Comparison of ENCODE assay signal across 13 cellular contexts in the genomic region with DNA sequence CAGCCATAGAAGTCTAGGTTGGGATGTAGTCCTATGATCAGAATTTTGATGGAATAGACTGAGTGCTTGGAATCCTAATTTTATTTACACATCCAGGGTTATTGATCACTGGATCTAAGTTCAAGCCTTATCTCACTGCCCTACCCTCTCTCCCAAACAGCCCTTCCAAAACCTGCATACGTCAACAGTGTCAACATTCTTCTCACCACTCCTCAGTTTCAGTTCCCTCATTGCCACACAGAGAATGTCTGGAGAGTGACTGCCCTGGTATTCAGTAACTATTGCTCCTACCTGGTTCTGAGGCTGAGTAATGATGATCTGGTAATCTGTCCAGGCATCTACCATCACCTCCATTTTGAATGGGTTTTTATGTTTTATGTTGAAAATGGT. TPM values are rescaled to one million over a fixed set of nuclear protein-coding genes. Genes with fewer than 3 reads are reported as not detected.
DNase-seq lines count a peak whose midpoint lies in the region; ATAC-seq and TF ChIP-seq lines count a peak whose summit lies in the region.
"Had no signal": no experiment of that assay in that cellular context is flagged by ENCODE, and none has a peak within 500 bp of the region (broad histone marks: within the 10 kb centered on the region; RNA-seq: fewer than 3 reads in every experiment).

No MANE protein-coding gene starts in this region.

- TF ChIP-seq CTCF in stomach (IDR thresholded peaks at IDR 0.05) (no peak), testis (IDR thresholded peaks at IDR 0.05) (no peak)

- H3K4me1 Mint-ChIP-seq in memory B cell, result peaks cover 13% of the 10 kb centered on the region

- H3K36me3 Mint-ChIP-seq in memory B cell, result peaks cover 10% of the 10 kb centered on the region
- H3K36me3 Mint-ChIP-seq: CD8-positive, alpha-beta T cell had no signal

- H3K36me3 ChIP-seq in stomach (no peaks in the 10 kb centered on the region), testis (ENCODE audit: low read depth, missing control alignments) (no peaks in the 10 kb centered on the region)

- H3K27ac ChIP-seq in stomach (peak overlapping the region in 2 of 5 donors; percentile 21 to 55), testis (no peak overlapping the region)
- H3K27ac ChIP-seq: HL-60 had no signal

- no peaks in the 10 kb centered on the region for H3K9me3 Mint-ChIP-seq in memory B cell
- H3K9me3 Mint-ChIP-seq: CD8-positive, alpha-beta T cell had no signal

- intact Hi-C loops in stomach (cut with DNase I; ENCODE audit: low total_unique reads), result no loop called here
- intact Hi-C loops in testis (cut with DNase I; ENCODE audit: low total_unique reads), result no loop called here

- H3K27me3 ChIP-seq in stomach, result no peaks in the 10 kb centered on the region
- H3K27me3 ChIP-seq in testis, result no peaks in the 10 kb centered on the region

- in situ Hi-C loops in KBM-7 (cut with MboI; ENCODE audit: low pct_unique_long_range_greater_than_20kb, low sequenced_read_pairs), result no loop called here

- H3K9me3 ChIP-seq in stomach (no peaks in the 10 kb centered on the region), testis (no peaks in the 10 kb centered on the region)

- no peak overlapping the region for H3K4me3 Mint-ChIP-seq in memory B cell
- H3K4me3 Mint-ChIP-seq: CD8-positive, alpha-beta T cell had no signal

- no peak for TF ChIP-seq EP300 in stomach (IDR thresholded peaks at IDR 0.05)

- H3K4me1 ChIP-seq in stomach (peaks cover 0 to 7% (median 0%) of the 10 kb centered on the region in 4 donors), testis (no peaks in the 10 kb centered on the region)

- H3K27me3 Mint-ChIP-seq in memory B cell, result no peaks in the 10 kb centered on the region

- TF ChIP-seq POLR2A in stomach (IDR thresholded peaks at IDR 0.05) (no peak), testis (IDR thresholded peaks at IDR 0.05) (no peak)

- peak overlapping the region; percentile 19 for H3K27ac Mint-ChIP-seq in memory B cell
- H3K27ac Mint-ChIP-seq: CD8-positive, alpha-beta T cell had no signal

- WGBS in stomach, 5 donors, result 25 to 45% (median 42%) methylated on average over 1 of the region's 1 CpG
- 94 to 95% methylated on average over 1 of the region's 1 CpG for WGBS in testis, 2 donors

- H3K4me3 ChIP-seq in stomach (no peak overlapping the region), testis (no peak overlapping the region)
- H3K4me3 ChIP-seq: lung had no signal

- peak; percentile 94 for ATAC-seq in GM18858 (IDR thresholded peaks at IDR 0.05; ENCODE audit: unreplicated experiment)
- ATAC-seq in GM21786 (IDR thresholded peaks at IDR 0.05; ENCODE audit: unreplicated experiment), result peak; percentile 84
- ATAC-seq in HG03460 (IDR thresholded peaks at IDR 0.05; ENCODE audit: unreplicated experiment), result peak; percentile 81
- peak; percentile 100 for ATAC-seq in memory B cell (ENCODE audit: low read depth)
- ATAC-seq: CD8-positive, alpha-beta T cell; right cardiac atrium had no signal

- peak; percentile 15 to 26 for DNase-seq in memory B cell (ENCODE audit: low spot score in 2 of 2)
- DNase-seq in H4 (ENCODE audit: low spot score), result no peak
- DNase-seq in stomach, result no peak
- no peak for DNase-seq in KBM-7
- no peak for DNase-seq in testis
- DNase-seq: CD8-positive, alpha-beta T cell; NCI-H187 treated with DMSO at 0.1 percent for 48 hours; right cardiac atrium had no signal

RNA-seq across cellular contexts. Expression of a gene that starts 60.0 kb away (rescaled TPM):
- total RNA-seq in H4 (2014; rRNA removed; shearing (Covaris generic)), result 0.56 and 1.5 TPM in 2 replicates
- 10 to 100 TPM in 1 of 5 donors, under 1 TPM in 1, not detected in 3; 0.73 to 13.4 TPM for total RNA-seq in stomach
- 1 to 10 TPM; 1.3 to 1.7 (median 1.4) TPM for polyA plus RNA-seq in stomach
- 1 to 10 TPM in 1 of 2 donors, not detected in 1; 1.4 TPM for total RNA-seq in testis
- 0.40 TPM for polyA plus RNA-seq in testis (ENCODE audit: insufficient read depth, low read depth, low replicate concordance)
- total RNA-seq: CD8-positive, alpha-beta T cell; right cardiac atrium had no signal
- polyA plus RNA-seq: right cardiac atrium had no signal

Comparison
In these comparisons a context has a peak if more than half of its experiments do, and no peak if none do; other contexts are left out.
1. DNase-seq: peak in memory B cell (2 of 2); none in H4 (single experiment), stomach (single experiment), KBM-7 (single experiment) and testis (single experiment).
2. Peak in every context shown above with its lines, with median percentiles within 50 percentile points of each other: ATAC-seq.